8 cellular contexts compared by ENCODE assay signal in genomic region chr17:76735586-76736348, GRCh38. TPM values are rescaled to one million over a fixed set of nuclear protein-coding genes. Genes with fewer than 3 reads are reported as not detected.
DNase-seq lines count a peak whose midpoint lies in the region; ATAC-seq and TF ChIP-seq lines count a peak whose summit lies in the region.

No MANE protein-coding gene starts in this region.

- DNase-seq in body of pancreas, result no peak
- no peak for DNase-seq in mesothelial cell of epicardium (ENCODE audit: low spot score in 2 of 2, unreplicated experiment in 2 of 2)
- DNase-seq in putamen (ENCODE audit: low spot score), result no peak
- no peak for DNase-seq in MV-4-11 (lab: John Stamatoyannopoulos, UW)

- TF ChIP-seq POLR2A in body of pancreas (IDR thresholded peaks at IDR 0.05) (no peak), GM18505 (IDR thresholded peaks at IDR 0.05; ENCODE audit: borderline replicate concordance, extremely low read depth, insufficient read depth, insufficient read length) (no peak)

- H3K4me1 ChIP-seq in ACC112 (ENCODE audit: control insufficient read depth, insufficient read depth, low read length, unreplicated experiment) (peaks cover 30% of the 10 kb centered on the region), HUES64 (ENCODE audit: insufficient read depth, low read length) (peaks cover 14% of the 10 kb centered on the region), body of pancreas (peaks cover 66% of the 10 kb centered on the region)

- peaks cover 49% of the 10 kb centered on the region for H3K4me1 Mint-ChIP-seq in mesothelial cell of epicardium

- H3K9ac ChIP-seq in HUES64 (ENCODE audit: low read depth, low read length), result peak overlapping the region; percentile 100

- TF ChIP-seq CTCF in body of pancreas (IDR thresholded peaks at IDR 0.05) (no peak), mesothelial cell of epicardium (IDR thresholded peaks at IDR 0.05; ENCODE audit: unreplicated experiment) (no peak)

- H3K27ac ChIP-seq in ACC112 (ENCODE audit: low read depth, low read length) (peak overlapping the region; percentile 77), HUES64 (ENCODE audit: low read depth, low read length) (peak overlapping the region; percentile 98), body of pancreas (peak overlapping the region; percentile 98 to 100 (median 99))

- peaks cover 44% of the 10 kb centered on the region for H3K36me3 ChIP-seq in ACC112 (ENCODE audit: insufficient read depth, low read length)
- peaks cover 50% of the 10 kb centered on the region for H3K36me3 ChIP-seq in HUES64 (ENCODE audit: insufficient read depth, low read length)
- H3K36me3 ChIP-seq in body of pancreas (replicated peaks in 1 of 2; ENCODE audit: insufficient read depth in 1 of 2, low read depth in 2 of 2), result peaks cover 0 to 22% of the 10 kb centered on the region in 2 donors

- H3K9me3 Mint-ChIP-seq in mesothelial cell of epicardium, result no peaks in the 10 kb centered on the region

- H3K36me3 Mint-ChIP-seq in mesothelial cell of epicardium, result peaks cover 32% of the 10 kb centered on the region

- WGBS in HUES64, result 2% methylated on average over 20 of the region's 20 CpGs
- WGBS in body of pancreas, 2 donors, result 0 to 1% methylated on average over 9 to 20 of the region's 20 CpGs

- H3K79me2 ChIP-seq in ACC112 (ENCODE audit: control insufficient read depth, insufficient read depth, low read length, unreplicated experiment), result peaks cover 82% of the 10 kb centered on the region

- no peak overlapping the region for H2AFZ ChIP-seq in ACC112 (ENCODE audit: low read length, unreplicated experiment)

- H3K9me3 ChIP-seq in HUES64 (ENCODE audit: insufficient read depth, low read depth, low read length) (no peaks in the 10 kb centered on the region), body of pancreas (no peaks in the 10 kb centered on the region)

- intact Hi-C loops in body of pancreas (cut with DNase I), result no loop called here

- peak overlapping the region; percentile 98 for H3K27ac Mint-ChIP-seq in mesothelial cell of epicardium

- H3K27me3 ChIP-seq in ACC112 (ENCODE audit: insufficient read depth, low read length) (no peaks in the 10 kb centered on the region), HUES64 (ENCODE audit: insufficient read depth, low read length) (no peaks in the 10 kb centered on the region), body of pancreas (no peaks in the 10 kb centered on the region)

- ATAC-seq in body of pancreas (no peak), HG02970 (IDR thresholded peaks at IDR 0.05; ENCODE audit: low FRiP score, unreplicated experiment) (no peak), GM18505 (IDR thresholded peaks at IDR 0.05; ENCODE audit: unreplicated experiment) (no peak)

- H3K4me3 Mint-ChIP-seq in mesothelial cell of epicardium, result peak overlapping the region; percentile 98

- H3K27me3 Mint-ChIP-seq in mesothelial cell of epicardium (ENCODE audit: low read depth), result no peaks in the 10 kb centered on the region

- H3K4me3 ChIP-seq in ACC112 (ENCODE audit: low read depth, low read length), result peak overlapping the region; percentile 87
- peak overlapping the region; percentile 97 for H3K4me3 ChIP-seq in HUES64 (ENCODE audit: low read length)
- peak overlapping the region; percentile 67 to 85 for H3K4me3 ChIP-seq in body of pancreas

RNA-seq across cellular contexts. Expression of gene SRSF2, which starts 1.4 kb away (rescaled TPM):
- polyA plus RNA-seq in HUES64 (2013, experiment 1 of 2), result 413 TPM
- 341 TPM for polyA plus RNA-seq in HUES64 (2013, experiment 2 of 2)
- 100 to 1,000 TPM; 258 to 301 TPM for total RNA-seq in body of pancreas
- total RNA-seq in mesothelial cell of epicardium, result 229 to 239 TPM (median 231 TPM) in 3 replicates

RNA-seq across cellular contexts. Expression of gene MFSD11, which starts 2.2 kb away (rescaled TPM):
- polyA plus RNA-seq in HUES64 (2013, experiment 1 of 2), result 14.2 TPM
- polyA plus RNA-seq in HUES64 (2013, experiment 2 of 2), result 13.1 TPM
- total RNA-seq in body of pancreas (10 to 100 TPM in 1 of 2 donors, 1 to 10 TPM in 1; 7.6 to 16.6 TPM), mesothelial cell of epicardium (34.4 to 39.7 TPM (median 34.7 TPM) in 3 replicates)

RNA-seq across cellular contexts. Expression of gene METTL23, which starts 9.1 kb away (rescaled TPM):
- 23.4 TPM for polyA plus RNA-seq in HUES64 (2013, experiment 1 of 2)
- 31.4 TPM for polyA plus RNA-seq in HUES64 (2013, experiment 2 of 2)
- 10 to 100 TPM; 25.9 to 44.2 TPM for total RNA-seq in body of pancreas
- 22.0 to 25.6 TPM (median 22.1 TPM) in 3 replicates for total RNA-seq in mesothelial cell of epicardium

RNA-seq across cellular contexts. Expression of gene JMJD6, which starts 9.4 kb away (rescaled TPM):
- polyA plus RNA-seq in HUES64 (2013, experiment 1 of 2), result 11.5 TPM
- polyA plus RNA-seq in HUES64 (2013, experiment 2 of 2), result 10.5 TPM
- total RNA-seq in body of pancreas, result 10 to 100 TPM; 15.2 to 20.0 TPM
- total RNA-seq in mesothelial cell of epicardium, result 15.2 to 17.4 TPM (median 15.7 TPM) in 3 replicates

RNA-seq across cellular contexts. Expression of gene MXRA7, which starts 25.0 kb away (rescaled TPM):
- polyA plus RNA-seq in HUES64 (2013, experiment 1 of 2), result 15.6 TPM
- 19.8 TPM for polyA plus RNA-seq in HUES64 (2013, experiment 2 of 2)
- total RNA-seq in body of pancreas (10 to 100 TPM; 71.9 to 87.4 TPM), mesothelial cell of epicardium (53.6 to 57.9 TPM (median 56.5 TPM) in 3 replicates)
